In genomic region chr11:72263363-72263762, GRCh38 we compare ENCODE assay signal across 19 cellular contexts. TPM values are rescaled to one million over a fixed set of nuclear protein-coding genes. Genes with fewer than 3 reads are reported as not detected.
DNase-seq lines count a peak whose midpoint lies in the region; ATAC-seq and TF ChIP-seq lines count a peak whose summit lies in the region.
"Had no signal": no experiment of that assay in that cellular context is flagged by ENCODE, and none has a peak within 500 bp of the region (broad histone marks: within the 10 kb centered on the region; RNA-seq: fewer than 3 reads in every experiment).

No MANE protein-coding gene starts in this region.

- no TSS peak for BruUV-seq in mammary epithelial cell (replicated peaks; lab: Mats Ljungman, UMichigan)

- no peak overlapping the region for H3K4me2 ChIP-seq in mammary epithelial cell (ENCODE audit: insufficient read depth, low read depth, low read length)

- peak overlapping the region; percentile 17 for H2AFZ ChIP-seq in mammary epithelial cell (ENCODE audit: low read depth, low read length)

- CTCF ChIA-PET in mammary epithelial cell (lab: Charles Lee; ENCODE audit: low non-redundant PET), result no interaction called here

- intact Hi-C loops in mammary epithelial cell (cut with micrococcal nuclease) (no loop called here), mucosa of descending colon (cut with DNase I, micrococcal nuclease) (no loop called here), upper lobe of right lung (cut with DNase I) (no loop called here)

- dilution Hi-C loops in mammary epithelial cell (cut with HindIII; ENCODE audit: low sequenced_read_pairs), result no loop called here

- no peak overlapping the region for H3K9ac ChIP-seq in mammary epithelial cell (ENCODE audit: insufficient read depth, low read length)

- H3K27me3 ChIP-seq in mammary epithelial cell (ENCODE audit: insufficient read depth, low read length), result peaks cover 3% of the 10 kb centered on the region
- peaks cover 11% of the 10 kb centered on the region for H3K27me3 ChIP-seq in upper lobe of right lung
- no peaks in the 10 kb centered on the region for H3K27me3 ChIP-seq in BE2C

- H3K9me3 ChIP-seq in mammary epithelial cell (replicated peaks; ENCODE audit: insufficient read depth, low read length) (no peaks in the 10 kb centered on the region), mucosa of descending colon (no peaks in the 10 kb centered on the region), upper lobe of right lung (no peaks in the 10 kb centered on the region), BE2C (no peaks in the 10 kb centered on the region)
- H3K9me3 ChIP-seq: heart right ventricle, sigmoid colon, stomach had no signal

- H3K4me1 ChIP-seq in mammary epithelial cell (ENCODE audit: insufficient read depth, low read length) (no peaks in the 10 kb centered on the region), mucosa of descending colon (ENCODE audit: low read depth) (no peaks in the 10 kb centered on the region), upper lobe of right lung (no peaks in the 10 kb centered on the region), BE2C (peaks cover 11% of the 10 kb centered on the region)
- H3K4me1 ChIP-seq: sigmoid colon had no signal

- in situ Hi-C loops in mammary epithelial cell (cut with MboI; ENCODE audit: low sequenced_read_pairs in 2 of 2), result no loop called here

- WGBS in mammary epithelial cell (ENCODE audit: low coverage, missing lambda C conversion rate), result 47% methylated on average over 3 of the region's 4 CpGs

- H3K4me3 ChIP-seq in NB4 (ENCODE audit: low read depth, low read length), result no peak overlapping the region
- H3K4me3 ChIP-seq in mammary epithelial cell (replicated peaks in 1 of 3; ENCODE audit: insufficient read depth in 1 of 3, low read depth in 2 of 3, low read length in 3 of 3), result no peak overlapping the region
- H3K4me3 ChIP-seq in mucosa of descending colon, result no peak overlapping the region
- H3K4me3 ChIP-seq in upper lobe of right lung, result no peak overlapping the region
- H3K4me3 ChIP-seq in BE2C (ENCODE audit: low read depth, low read length), result no peak overlapping the region
- H3K4me3 ChIP-seq: heart right ventricle, sigmoid colon, stomach had no signal

- DNase-seq in DMS53 treated with DMSO at 0.1 percent for 48 hours (lab: John Stamatoyannopoulos, UW; ENCODE audit: unreplicated experiment), result peak; percentile 55
- DNase-seq in NB4 (ENCODE audit: low read depth), result peak; percentile 62
- DNase-seq in mammary epithelial cell, result peak; percentile 63
- no peak for DNase-seq in mucosa of descending colon
- no peak for DNase-seq in upper lobe of right lung
- no peak for DNase-seq in BE2C
- DNase-seq: activated CD4-positive, alpha-beta T cell treated with anti-CD3 and anti-CD28 coated beads for 1 hour; activated T-cell treated with anti-CD3 and anti-CD28 coated beads, Interleukin-2, amount 50 U/mL, for 24 hours; amygdala; CD4-positive, alpha-beta T cell; heart right ventricle; KBM-7; natural killer cell; NCI-H2029 treated with DMSO at 0.1 percent for 48 hours; sigmoid colon; stomach had no signal

- H3K79me2 ChIP-seq in mammary epithelial cell (ENCODE audit: insufficient read depth, low read length), result no peaks in the 10 kb centered on the region

- H3K27ac ChIP-seq in mammary epithelial cell (ENCODE audit: insufficient read depth, low read depth, low read length), result no peak overlapping the region
- H3K27ac ChIP-seq in upper lobe of right lung, result no peak overlapping the region
- H3K27ac ChIP-seq: heart right ventricle, sigmoid colon, stomach had no signal

- TF ChIP-seq CTCF in NB4 (IDR thresholded peaks at IDR 0.05; ENCODE audit: low read depth, low read length) (no peak), mammary epithelial cell (conservative IDR thresholded peaks at IDR 0.05 in 1 of 2, IDR thresholded peaks at IDR 0.05 in 1 of 2; ENCODE audit: extremely low read depth in 1 of 2, insufficient read depth in 1 of 2, low read depth in 1 of 2, low read length in 2 of 2) (no peak), mucosa of descending colon (IDR thresholded peaks at IDR 0.05) (no peak), upper lobe of right lung (IDR thresholded peaks at IDR 0.05) (no peak), BE2C (IDR thresholded peaks at IDR 0.05; ENCODE audit: low read depth, low read length) (no peak)

- ATAC-seq in mucosa of descending colon (peak; percentile 34), upper lobe of right lung (no peak), HG02970 (IDR thresholded peaks at IDR 0.05; ENCODE audit: low FRiP score, unreplicated experiment) (no peak), GM21619 (IDR thresholded peaks at IDR 0.05; ENCODE audit: unreplicated experiment) (no peak)
- ATAC-seq: heart right ventricle, SK-N-SH treated with all-trans-retinoic acid at 6 μM for 48 hours had no signal

- H3K36me3 ChIP-seq in mammary epithelial cell (ENCODE audit: insufficient read depth, low read length) (no peaks in the 10 kb centered on the region), mucosa of descending colon (ENCODE audit: low read depth) (no peaks in the 10 kb centered on the region), upper lobe of right lung (no peaks in the 10 kb centered on the region), BE2C (no peaks in the 10 kb centered on the region)
- H3K36me3 ChIP-seq: heart right ventricle, sigmoid colon, stomach had no signal

- TF ChIP-seq POLR2A in NB4 (IDR thresholded peaks at IDR 0.05; ENCODE audit: extremely low read depth, insufficient read length), result no peak

- H4K20me1 ChIP-seq in mammary epithelial cell (ENCODE audit: insufficient read depth, low read length), result no peaks in the 10 kb centered on the region

RNA-seq across cellular contexts. Expression of gene PHOX2A, which starts 19.4 kb away (rescaled TPM):
- not detected for total RNA-seq in mammary epithelial cell
- not detected for polyA plus RNA-seq in mammary epithelial cell
- polyA minus RNA-seq in mammary epithelial cell, result not detected
- total RNA-seq in mucosa of descending colon, result 1 to 10 TPM in 1 of 3 donors, under 1 TPM in 2; 0.55 to 2.6 (median 0.60) TPM
- total RNA-seq in upper lobe of right lung, result not detected
- 419 TPM for polyA plus RNA-seq in BE2C (2012; ENCODE audit: insufficient read depth, insufficient read length, low read depth)
- total RNA-seq: CD4-positive, alpha-beta T cell; heart right ventricle; natural killer cell; stomach had no signal
- polyA plus RNA-seq: heart right ventricle had no signal

RNA-seq across cellular contexts. Expression of gene INPPL1, which starts 38.8 kb away (rescaled TPM):
- total RNA-seq in mammary epithelial cell (100 to 1,000 TPM; 111 to 185 TPM), mucosa of descending colon (100 to 1,000 TPM; 122 to 205 (median 151) TPM), upper lobe of right lung (146 TPM)
- polyA plus RNA-seq in mammary epithelial cell, result 65.7 TPM
- 152 TPM for polyA minus RNA-seq in mammary epithelial cell
- 271 TPM for polyA plus RNA-seq in BE2C (2012; ENCODE audit: insufficient read depth, insufficient read length, low read depth)

RNA-seq across cellular contexts. Expression of gene FOLR2, which starts 46.8 kb away (rescaled TPM):
- not detected for total RNA-seq in mammary epithelial cell
- polyA plus RNA-seq in mammary epithelial cell, result not detected
- polyA minus RNA-seq in mammary epithelial cell, result not detected
- 10 to 100 TPM in 2 of 3 donors, 1 to 10 TPM in 1; 3.2 to 29.4 (median 13.8) TPM for total RNA-seq in mucosa of descending colon
- 22.8 TPM for total RNA-seq in upper lobe of right lung
- polyA plus RNA-seq in BE2C (2012; ENCODE audit: insufficient read depth, insufficient read length, low read depth), result not detected
- total RNA-seq: CD4-positive, alpha-beta T cell; natural killer cell had no signal

Comparison
In these comparisons a context has a peak if more than half of its experiments do, and no peak if none do; other contexts are left out.
1. DNase-seq: peak in DMS53 treated with DMSO at 0.1 percent for 48 hours (single experiment), NB4 (single experiment) and mammary epithelial cell (single experiment); none in mucosa of descending colon (0 of 3), upper lobe of right lung (single experiment) and BE2C (single experiment).
2. RNA of gene FOLR2, which starts 46.8 kb away (total RNA-seq): 22.8 TPM in upper lobe of right lung (single experiment) and 3.2 to 29.4 TPM in mucosa of descending colon; not detected in mammary epithelial cell; every median in the first group is over 4 times any median in the second.